15 cellular contexts compared by ENCODE assay signal in the genomic region with DNA sequence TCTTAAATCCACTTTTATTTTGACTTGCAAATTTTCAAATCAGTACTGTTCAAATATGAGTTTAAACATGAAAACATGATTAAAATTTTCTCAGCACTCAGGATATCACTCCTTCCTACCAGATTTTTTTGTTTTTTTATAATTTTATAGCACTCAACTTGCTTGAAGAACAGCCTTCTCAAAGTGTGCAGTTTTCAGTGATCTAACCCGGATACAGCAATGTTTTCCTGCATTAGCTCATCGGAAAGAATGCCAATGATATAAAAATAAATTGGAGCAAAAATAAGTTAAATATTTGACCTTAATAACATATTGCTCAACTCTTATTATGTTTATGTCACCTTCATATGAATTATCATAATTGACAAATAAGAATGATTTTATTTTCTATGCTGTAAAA.
DNase-seq lines count a peak whose midpoint lies in the region; ATAC-seq and TF ChIP-seq lines count a peak whose summit lies in the region.
"Had no signal": no experiment of that assay in that cellular context is flagged by ENCODE, and none has a peak within 500 bp of the region (broad histone marks: within the 10 kb centered on the region; RNA-seq: fewer than 3 reads in every experiment).

No MANE protein-coding gene starts in this region.

- ATAC-seq in GM21526 (IDR thresholded peaks at IDR 0.05; ENCODE audit: low FRiP score, unreplicated experiment): no peak
- ATAC-seq: A549 had no signal

- peaks cover 10% of the 10 kb centered on the region for H3K9me3 Mint-ChIP-seq in chondrocyte (ENCODE audit: low read depth)
- peaks cover 6% of the 10 kb centered on the region for H3K9me3 Mint-ChIP-seq in activated CD4-positive, alpha-beta T cell treated with anti-CD3 and anti-CD28 coated beads, Interleukin-2, amount 10 ng/mL, durations not matched to agents 24 days and 14 days
- H3K9me3 Mint-ChIP-seq: H9 had no signal

- no peak overlapping the region for H3K4me3 Mint-ChIP-seq in chondrocyte (ENCODE audit: unreplicated experiment)
- no peak overlapping the region for H3K4me3 Mint-ChIP-seq in activated CD4-positive, alpha-beta T cell treated with anti-CD3 and anti-CD28 coated beads, Interleukin-2, amount 10 ng/mL, durations not matched to agents 24 days and 14 days
- H3K4me3 Mint-ChIP-seq: CD4-positive, alpha-beta memory T cell; H9 had no signal

- H3K27me3 Mint-ChIP-seq in chondrocyte (ENCODE audit: low read depth): no peaks in the 10 kb centered on the region
- H3K27me3 Mint-ChIP-seq in activated CD4-positive, alpha-beta T cell treated with anti-CD3 and anti-CD28 coated beads, Interleukin-2, amount 10 ng/mL, durations not matched to agents 24 days and 14 days: no peaks in the 10 kb centered on the region
- H3K27me3 Mint-ChIP-seq: CD4-positive, alpha-beta memory T cell had no signal

- no peak for TF ChIP-seq CTCF in chondrocyte (IDR thresholded peaks at IDR 0.05)

- H3K36me3 Mint-ChIP-seq in chondrocyte (ENCODE audit: low read depth): peaks cover 4% of the 10 kb centered on the region
- H3K36me3 Mint-ChIP-seq in activated CD4-positive, alpha-beta T cell treated with anti-CD3 and anti-CD28 coated beads, Interleukin-2, amount 10 ng/mL, durations not matched to agents 24 days and 14 days (ENCODE audit: low read depth): no peaks in the 10 kb centered on the region
- H3K36me3 Mint-ChIP-seq: CD4-positive, alpha-beta memory T cell had no signal

- H3K27ac Mint-ChIP-seq in chondrocyte (ENCODE audit: unreplicated experiment): peak overlapping the region; percentile 77
- no peak overlapping the region for H3K27ac Mint-ChIP-seq in activated CD4-positive, alpha-beta T cell treated with anti-CD3 and anti-CD28 coated beads, Interleukin-2, amount 10 ng/mL, durations not matched to agents 24 days and 14 days
- H3K27ac Mint-ChIP-seq: CD4-positive, alpha-beta memory T cell; H9 had no signal

- peaks cover 28% of the 10 kb centered on the region for H3K4me1 Mint-ChIP-seq in chondrocyte (ENCODE audit: low read depth)
- no peaks in the 10 kb centered on the region for H3K4me1 Mint-ChIP-seq in activated CD4-positive, alpha-beta T cell treated with anti-CD3 and anti-CD28 coated beads, Interleukin-2, amount 10 ng/mL, durations not matched to agents 24 days and 14 days
- H3K4me1 Mint-ChIP-seq: CD4-positive, alpha-beta memory T cell had no signal

- no peak for DNase-seq in chondrocyte (ENCODE audit: low spot score)
- DNase-seq in dermis microvascular lymphatic vessel endothelial cell (ENCODE audit: low read depth in 2 of 2): peak; percentile 60 to 66
- DNase-seq in iris pigment epithelial cell (ENCODE audit: low read depth): peak; percentile 9
- DNase-seq in pulmonary artery endothelial cell (ENCODE audit: low read depth, low spot score): peak; percentile 26
- no peak for DNase-seq in D341Med (ENCODE audit: low spot score)
- DNase-seq in activated CD4-positive, alpha-beta T cell treated with anti-CD3 and anti-CD28 coated beads, Interleukin-2, amount 10 ng/mL, durations not matched to agents 24 days and 14 days: no peak
- DNase-seq: BE2C; CD4-positive, alpha-beta memory T cell; DMS153; DMS79 treated with DMSO at 0.1 percent for 48 hours; EL; GOT3; H9 had no signal

- intact Hi-C loops in activated CD4-positive, alpha-beta T cell treated with anti-CD3 and anti-CD28 coated beads, Interleukin-2, amount 10 ng/mL, durations not matched to agents 24 days and 14 days (cut with micrococcal nuclease): no loop called here

Comparison
In these comparisons a context has a peak if more than half of its experiments do, and no peak if none do; other contexts are left out.
1. DNase-seq: peak in dermis microvascular lymphatic vessel endothelial cell (2 of 2), iris pigment epithelial cell (single experiment) and pulmonary artery endothelial cell (single experiment); none in chondrocyte (single experiment), D341Med (single experiment) and activated CD4-positive, alpha-beta T cell treated with anti-CD3 and anti-CD28 coated beads, Interleukin-2, amount 10 ng/mL, durations not matched to agents 24 days and 14 days (single experiment).